ENCODE assay signal across 34 cellular contexts in the genomic region with DNA sequence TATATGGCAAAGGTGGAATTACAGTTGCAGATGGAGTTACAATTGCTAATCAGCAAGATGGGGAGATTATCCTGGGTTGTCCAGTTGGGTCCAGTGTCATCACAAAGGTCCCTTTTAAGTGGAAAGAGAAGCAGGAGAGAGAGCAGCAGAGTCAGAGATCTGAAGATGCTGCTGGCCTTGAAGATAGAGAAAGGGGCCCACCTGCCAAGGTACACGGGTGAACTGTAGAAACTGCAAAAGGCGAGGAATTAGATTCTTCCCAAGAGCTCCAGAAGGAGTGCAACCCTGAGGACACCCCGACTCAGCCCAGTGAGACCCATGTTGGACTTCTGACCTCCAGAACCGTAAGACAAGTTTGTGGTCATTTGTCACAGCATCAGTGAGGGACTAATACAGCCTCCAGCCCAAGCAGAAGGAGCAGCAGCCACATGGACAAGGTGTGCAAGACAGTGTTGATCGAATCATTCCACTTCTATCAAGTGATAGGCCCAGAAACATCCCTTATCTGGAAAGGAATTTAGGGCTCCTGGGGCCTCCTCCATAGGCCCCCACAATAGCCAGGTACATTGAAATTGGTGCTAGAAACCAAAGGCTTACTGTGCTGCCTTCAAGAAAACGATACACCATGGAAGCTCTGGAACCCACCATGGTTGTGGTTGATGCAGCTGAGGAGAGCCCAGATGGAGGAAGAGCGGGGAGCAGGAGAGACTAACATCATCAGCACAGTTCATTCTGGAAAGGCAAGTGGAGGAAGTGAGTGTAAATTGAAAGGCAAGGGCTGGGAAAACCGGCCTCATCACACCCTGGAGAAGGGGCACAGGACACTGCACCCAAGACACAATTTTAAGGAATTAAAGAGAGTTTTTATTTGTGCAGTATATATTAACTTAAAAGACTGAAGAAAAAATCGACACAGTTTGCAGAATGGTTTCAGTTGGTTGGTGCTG.
"Had no signal": no experiment of that assay in that cellular context is flagged by ENCODE, and none has a peak within 500 bp of the region (broad histone marks: within the 10 kb centered on the region; RNA-seq: fewer than 3 reads in every experiment).

No MANE protein-coding gene starts in this region.

- H3K4me3 ChIP-seq: coronary artery, dorsolateral prefrontal cortex, esophagus muscularis mucosa, gastrocnemius medialis, heart left ventricle had no signal

- H3K4me3 Mint-ChIP-seq: activated CD4-positive, alpha-beta memory T cell treated with anti-CD3 and anti-CD28 coated beads for 36 hours; activated CD4-positive, alpha-beta T cell treated with anti-CD3 and anti-CD28 coated beads for 36 hours; activated CD4-positive, alpha-beta T cell treated with anti-CD3 and anti-CD28 coated beads, Interleukin-2, amount 10 ng/mL, durations not matched to agents 24 days and 14 days; activated CD8-positive, alpha-beta memory T cell treated with anti-CD3 and anti-CD28 coated beads, Interleukin-2, amount 10 ng/mL, durations not matched to agents 7 days and 5 days; activated CD8-positive, alpha-beta T cell treated with anti-CD3 and anti-CD28 coated beads, Interleukin-2, amount 10 ng/mL, durations not matched to agents 7 days and 5 days; activated naive CD4-positive, alpha-beta T cell treated with anti-CD3 and anti-CD28 coated beads, Interleukin-2, amount 50 U/mL, for 24 hours; activated naive CD8-positive, alpha-beta T cell treated with anti-CD3 and anti-CD28 coated beads, Interleukin-2, amount 10 ng/mL, durations not matched to agents 7 days and 5 days; activated T-helper 1 cell treated with anti-CD3 and anti-CD28 coated beads, Interleukin-12 subunit alpha, Interleukin-12 subunit beta, Interleukin-2, Interleukin-4 antibody, amounts not matched to agents 30 ng/mL and 10 ng/mL and 1 ng/mL, durations not matched to agents 14 hours and 24 hours and 36 hours; central memory CD8-positive, alpha-beta T cell; dendritic cell treated with granulocyte-macrophage colony-stimulating factor and Interleukin-4, amounts not matched to agents 40 ng/mL and 50 ng/mL, for 4 days; endodermal cell; T-helper 17 cell; T-helper 2 cell treated with Interferon-gamma antibody and Interleukin-4, amounts not matched to agents 5 μg/mL and 100 μg/mL, for 36 hours had no signal

- H3K27ac Mint-ChIP-seq: activated CD4-positive, alpha-beta memory T cell treated with anti-CD3 and anti-CD28 coated beads for 36 hours; activated CD4-positive, alpha-beta T cell treated with anti-CD3 and anti-CD28 coated beads for 36 hours; activated CD4-positive, alpha-beta T cell treated with anti-CD3 and anti-CD28 coated beads, Interleukin-2, amount 10 ng/mL, durations not matched to agents 24 days and 14 days; activated CD8-positive, alpha-beta memory T cell treated with anti-CD3 and anti-CD28 coated beads, Interleukin-2, amount 10 ng/mL, durations not matched to agents 7 days and 5 days; activated CD8-positive, alpha-beta T cell treated with anti-CD3 and anti-CD28 coated beads, Interleukin-2, amount 10 ng/mL, durations not matched to agents 7 days and 5 days; activated naive CD4-positive, alpha-beta T cell treated with anti-CD3 and anti-CD28 coated beads, Interleukin-2, amount 50 U/mL, for 24 hours; activated naive CD8-positive, alpha-beta T cell treated with anti-CD3 and anti-CD28 coated beads, Interleukin-2, amount 10 ng/mL, durations not matched to agents 7 days and 5 days; activated T-helper 1 cell treated with anti-CD3 and anti-CD28 coated beads, Interleukin-12 subunit alpha, Interleukin-12 subunit beta, Interleukin-2, Interleukin-4 antibody, amounts not matched to agents 30 ng/mL and 10 ng/mL and 1 ng/mL, durations not matched to agents 14 hours and 24 hours and 36 hours; dendritic cell treated with granulocyte-macrophage colony-stimulating factor and Interleukin-4, amounts not matched to agents 40 ng/mL and 50 ng/mL, for 4 days; endodermal cell; T-helper 17 cell; T-helper 2 cell treated with Interferon-gamma antibody and Interleukin-4, amounts not matched to agents 5 μg/mL and 100 μg/mL, for 36 hours had no signal

- H3K9me3 Mint-ChIP-seq: activated CD4-positive, alpha-beta memory T cell treated with anti-CD3 and anti-CD28 coated beads for 36 hours; activated CD4-positive, alpha-beta T cell treated with anti-CD3 and anti-CD28 coated beads, Interleukin-2, amount 10 ng/mL, durations not matched to agents 24 days and 14 days; activated naive CD4-positive, alpha-beta T cell treated with anti-CD3 and anti-CD28 coated beads, Interleukin-2, amount 50 U/mL, for 24 hours; activated naive CD8-positive, alpha-beta T cell treated with anti-CD3 and anti-CD28 coated beads, Interleukin-2, amount 10 ng/mL, durations not matched to agents 7 days and 5 days; activated T-helper 1 cell treated with anti-CD3 and anti-CD28 coated beads, Interleukin-12 subunit alpha, Interleukin-12 subunit beta, Interleukin-2, Interleukin-4 antibody, amounts not matched to agents 30 ng/mL and 10 ng/mL and 1 ng/mL, durations not matched to agents 14 hours and 24 hours and 36 hours; central memory CD8-positive, alpha-beta T cell; dendritic cell treated with granulocyte-macrophage colony-stimulating factor and Interleukin-4, amounts not matched to agents 40 ng/mL and 50 ng/mL, for 4 days; endodermal cell; T-helper 2 cell treated with Interferon-gamma antibody and Interleukin-4, amounts not matched to agents 5 μg/mL and 100 μg/mL, for 36 hours had no signal

- H3K4me1 Mint-ChIP-seq: activated CD4-positive, alpha-beta T cell treated with anti-CD3 and anti-CD28 coated beads for 36 hours; activated CD4-positive, alpha-beta T cell treated with anti-CD3 and anti-CD28 coated beads, Interleukin-2, amount 10 ng/mL, durations not matched to agents 24 days and 14 days; activated CD8-positive, alpha-beta memory T cell treated with anti-CD3 and anti-CD28 coated beads, Interleukin-2, amount 10 ng/mL, durations not matched to agents 7 days and 5 days; activated naive CD4-positive, alpha-beta T cell treated with anti-CD3 and anti-CD28 coated beads, Interleukin-2, amount 50 U/mL, for 24 hours had no signal

- H3K4me1 ChIP-seq: foreskin keratinocyte, gastrocnemius medialis had no signal

- H3K9me3 ChIP-seq: esophagus muscularis mucosa, gastrocnemius medialis, heart left ventricle had no signal

- H3K27me3 ChIP-seq: brain microvascular endothelial cell, dorsolateral prefrontal cortex, esophagus muscularis mucosa, foreskin keratinocyte, gastrocnemius medialis, heart left ventricle had no signal

- DNase-seq: activated CD4-positive, alpha-beta memory T cell treated with anti-CD3 and anti-CD28 coated beads for 36 hours; activated CD4-positive, alpha-beta T cell treated with anti-CD3 and anti-CD28 coated beads for 36 hours; activated CD4-positive, alpha-beta T cell treated with anti-CD3 and anti-CD28 coated beads, Interleukin-2, amount 10 ng/mL, durations not matched to agents 24 days and 14 days; activated CD4-positive, CD25-positive, alpha-beta regulatory T cell; activated CD4-positive, CD25-positive, alpha-beta regulatory T cell treated with anti-CD3 and anti-CD28 coated beads, Interleukin-2, amount 50 U/mL, for 72 hours; activated CD8-positive, alpha-beta memory T cell treated with anti-CD3 and anti-CD28 coated beads, Interleukin-2, amount 10 ng/mL, durations not matched to agents 7 days and 5 days; activated CD8-positive, alpha-beta memory T cell treated with anti-CD3 and anti-CD28 coated beads, Interleukin-2, amount 50 U/mL, for 4 hours; activated CD8-positive, alpha-beta T cell treated with anti-CD3 and anti-CD28 coated beads, Interleukin-2, amount 10 ng/mL, durations not matched to agents 7 days and 5 days; activated gamma-delta T cell; activated naive CD4-positive, alpha-beta T cell treated with Interleukin-2 at 50 U/mL for 16 hours; activated naive CD8-positive, alpha-beta T cell treated with anti-CD3 and anti-CD28 coated beads, Interleukin-2, amount 10 ng/mL, durations not matched to agents 7 days and 5 days; activated T-cell treated with anti-CD3 and anti-CD28 coated beads, Interleukin-2, amount 50 U/mL, for 1 hour; activated T-cell treated with anti-CD3 and anti-CD28 coated beads, Interleukin-2, amount 50 U/mL, for 48 hours; amniotic stem cell; anterior cingulate cortex; brain microvascular endothelial cell; dorsolateral prefrontal cortex; effector memory CD4-positive, alpha-beta T cell; endodermal cell; erythroblast; gastrocnemius medialis; glutamatergic neuron; heart left ventricle; T-helper 1 cell; T-helper 17 cell; T1000 had no signal

- H3K27me3 Mint-ChIP-seq: activated CD4-positive, alpha-beta memory T cell treated with anti-CD3 and anti-CD28 coated beads for 36 hours; activated CD4-positive, alpha-beta T cell treated with anti-CD3 and anti-CD28 coated beads for 36 hours; activated CD4-positive, alpha-beta T cell treated with anti-CD3 and anti-CD28 coated beads, Interleukin-2, amount 10 ng/mL, durations not matched to agents 24 days and 14 days; activated CD8-positive, alpha-beta memory T cell treated with anti-CD3 and anti-CD28 coated beads, Interleukin-2, amount 10 ng/mL, durations not matched to agents 7 days and 5 days; activated naive CD4-positive, alpha-beta T cell treated with anti-CD3 and anti-CD28 coated beads, Interleukin-2, amount 50 U/mL, for 24 hours; activated naive CD8-positive, alpha-beta T cell treated with anti-CD3 and anti-CD28 coated beads, Interleukin-2, amount 10 ng/mL, durations not matched to agents 7 days and 5 days; central memory CD8-positive, alpha-beta T cell; dendritic cell treated with granulocyte-macrophage colony-stimulating factor and Interleukin-4, amounts not matched to agents 40 ng/mL and 50 ng/mL, for 4 days; T-helper 17 cell had no signal

- H3K27ac ChIP-seq: brain microvascular endothelial cell, coronary artery, esophagus muscularis mucosa, foreskin keratinocyte, gastrocnemius medialis, heart left ventricle had no signal

- ATAC-seq: activated CD4-positive, alpha-beta T cell treated with anti-CD3 and anti-CD28 coated beads for 36 hours; activated CD8-positive, alpha-beta memory T cell treated with anti-CD3 and anti-CD28 coated beads, Interleukin-2, amount 10 ng/mL, durations not matched to agents 7 days and 5 days; activated CD8-positive, alpha-beta T cell treated with anti-CD3 and anti-CD28 coated beads, Interleukin-2, amount 10 ng/mL, durations not matched to agents 7 days and 5 days; foreskin keratinocyte; gastrocnemius medialis; heart left ventricle; T-helper 17 cell had no signal
